In the genomic region with DNA sequence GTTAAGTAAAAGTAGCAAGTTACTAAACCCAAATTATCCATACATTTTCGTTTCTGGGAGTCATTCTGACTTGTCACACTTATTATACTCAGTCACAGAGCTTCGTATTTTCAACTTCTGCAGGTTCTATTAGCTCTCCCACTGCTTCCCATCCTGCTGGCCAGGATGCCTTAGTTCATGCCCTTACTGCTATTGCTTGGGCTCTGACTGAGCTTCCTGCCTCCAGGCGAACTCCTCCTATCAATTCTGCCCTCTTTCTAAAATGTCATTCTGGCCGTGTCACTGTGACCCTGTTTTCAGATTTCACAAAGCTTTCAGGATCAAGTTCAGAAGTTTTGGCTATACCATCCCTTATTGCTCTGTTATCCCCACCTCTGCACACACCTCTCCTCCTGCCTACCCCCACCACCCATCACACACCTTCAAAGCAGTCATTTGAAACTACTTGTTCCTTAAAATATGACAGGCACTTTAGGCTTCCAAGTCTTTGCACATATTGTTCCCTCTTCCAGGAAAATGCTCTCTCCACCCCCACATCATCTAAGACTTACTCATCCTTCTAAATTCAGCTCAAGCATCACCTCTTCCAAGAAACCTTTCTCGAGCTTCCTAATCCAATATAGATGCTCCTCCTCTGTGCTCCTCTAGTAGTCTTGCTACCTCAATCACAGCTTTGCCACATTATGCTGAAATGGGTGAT, we compare ENCODE assay signal across 27 cellular contexts.
DNase-seq lines count a peak whose midpoint lies in the region; ATAC-seq and TF ChIP-seq lines count a peak whose summit lies in the region.
"Had no signal": no experiment of that assay in that cellular context is flagged by ENCODE, and none has a peak within 500 bp of the region (broad histone marks: within the 10 kb centered on the region; RNA-seq: fewer than 3 reads in every experiment).

No MANE protein-coding gene starts in this region.

- intact Hi-C loops in esophagus muscularis mucosa (cut with DNase I): loop anchor here (10.0 kb wide), 1 partner anchor 174 kb away; no protein-coding TSS in a partner anchor

- TF ChIP-seq EP300 in esophagus muscularis mucosa (IDR thresholded peaks at IDR 0.05): peak; percentile 57

- H3K27ac ChIP-seq in HEK293 (ENCODE audit: extremely low read depth, low read depth, low read length) (no peak overlapping the region), esophagus muscularis mucosa (replicated peaks in 1 of 4) (no peak overlapping the region), lung (ENCODE audit: low read depth in 1 of 2, low read length in 1 of 2) (no peak overlapping the region)
- H3K27ac ChIP-seq: epithelial cell of prostate, parathyroid adenoma, SJCRH30, skin epidermis had no signal

- H3K36me3 ChIP-seq in HEK293 (ENCODE audit: control insufficient read depth in 2 of 2, insufficient read depth in 1 of 2, low read length in 2 of 2) (no peaks in the 10 kb centered on the region), esophagus muscularis mucosa (no peaks in the 10 kb centered on the region), lung (ENCODE audit: control insufficient read depth in 2 of 2, insufficient read depth in 2 of 2, low read length in 2 of 2) (no peaks in the 10 kb centered on the region)
- H3K36me3 ChIP-seq: adrenal gland, SJCRH30 had no signal

- H3K4me3 ChIP-seq in HEK293 (ENCODE audit: low read depth, low read length) (no peak overlapping the region), esophagus muscularis mucosa (no peak overlapping the region), lung (no peak overlapping the region)
- H3K4me3 ChIP-seq: adrenal gland, SJCRH30, skin epidermis had no signal

- peak; percentile 24 for ATAC-seq in lung (ENCODE audit: insufficient read depth, low FRiP score)
- ATAC-seq in HG03571 (IDR thresholded peaks at IDR 0.05; ENCODE audit: unreplicated experiment): no peak
- ATAC-seq: natural killer cell treated with Interleukin-12 subunit alpha and Interleukin-12 subunit beta and Interleukin-15 and Interleukin-18, amount 100 ng/mL, for 72 hours; Panc1; stimulated activated naive B cell treated with anti-CD40 and anti-IgM and Interleukin-4, amounts not matched to agents 10 μg/mL and 1 μg/mL and 100 μg/mL, for 72 hours; T-cell had no signal

- CTCF ChIA-PET in HEK293 (lab: Yijun Ruan, JAX): interaction anchor here (0.6 kb wide), 1 partner anchor 673 kb away, joined by 3 read pairs; no protein-coding TSS in a partner anchor

- H3K4me1 ChIP-seq in HEK293 (ENCODE audit: control insufficient read depth, insufficient read depth, low read length) (no peaks in the 10 kb centered on the region), esophagus muscularis mucosa (peaks cover 0 to 35% (median 21%) of the 10 kb centered on the region in 4 donors), lung (ENCODE audit: control insufficient read depth in 2 of 2, insufficient read depth in 2 of 2, low read length in 2 of 2) (peaks cover 0 to 2% of the 10 kb centered on the region in 2 donors)
- H3K4me1 ChIP-seq: adrenal gland, parathyroid adenoma, SJCRH30 had no signal

- H3K9me3 ChIP-seq in HEK293 (ENCODE audit: control insufficient read depth, insufficient read depth, low read depth, low read length) (no peaks in the 10 kb centered on the region), esophagus muscularis mucosa (no peaks in the 10 kb centered on the region), lung (ENCODE audit: control insufficient read depth in 2 of 2, insufficient read depth in 1 of 2, low read length in 1 of 2) (no peaks in the 10 kb centered on the region)
- H3K9me3 ChIP-seq: adrenal gland, SJCRH30 had no signal

- H3K27me3 ChIP-seq in esophagus muscularis mucosa (no peaks in the 10 kb centered on the region), lung (ENCODE audit: control insufficient read depth, insufficient read depth) (no peaks in the 10 kb centered on the region)
- H3K27me3 ChIP-seq: adrenal gland, SJCRH30 had no signal

- WGBS in esophagus muscularis mucosa: 60% methylated on average over 5 of the region's 5 CpGs
- WGBS in lung, 2 donors: 55 to 70% methylated on average over 5 of the region's 5 CpGs

- TF ChIP-seq POLR2A in esophagus muscularis mucosa (IDR thresholded peaks at IDR 0.05; ENCODE audit: low read depth): no peak

- POLR2A ChIA-PET in HEK293 (lab: Yijun Ruan, JAX): no interaction called here

- DNase-seq in esophagus muscularis mucosa (ENCODE audit: extremely low spot score) (no peak), lung (ENCODE audit: low spot score) (no peak), stromal cell of bone marrow (ENCODE audit: low read depth) (peak; percentile 8), AG20443 (ENCODE audit: low spot score) (no peak), NCI-H2107 (lab: John Stamatoyannopoulos, UW) (no peak), NCI-H524 treated with DMSO at 0.1 percent for 48 hours (lab: John Stamatoyannopoulos, UW) (no peak)
- DNase-seq: ACHN; activated CD4-positive, alpha-beta T cell treated with anti-CD3 and anti-CD28 coated beads for 1 hour; activated T-cell treated with anti-CD3 and anti-CD28 coated beads, Interleukin-2, amount 50 U/mL, for 24 hours; glutamatergic neuron; left cardiac atrium; midbrain; NCI-H1092; NCI-H510A treated with DMSO at 0.1 percent for 48 hours; NK-92 treated with Interleukin-12 subunit alpha and Interleukin-12 subunit beta, amount 100 ng/mL, for 24 hours; SJCRH30; stimulated activated CD4-positive, alpha-beta T cell treated with anti-CD3 and anti-CD28 coated beads, Interleukin-2, amount 100 ng/mL, for 24 hours; stimulated activated naive B cell treated with anti-CD40 and anti-IgM and Interleukin-4, amounts not matched to agents 10 μg/mL and 1 μg/mL and 100 μg/mL, for 72 hours; T-cell had no signal

- TF ChIP-seq CTCF in HEK293 (tag by site-specific recombination; IDR thresholded peaks at IDR 0.05): no peak
- no peak for TF ChIP-seq CTCF in esophagus muscularis mucosa (IDR thresholded peaks at IDR 0.05)
- TF ChIP-seq CTCF in lung (IDR thresholded peaks at IDR 0.05; ENCODE audit: control extremely low read depth, extremely low read depth): no peak

TF ChIP-seq in HEK293, 187 proteins besides CTCF, POLR2A, EP300 and RAD21:
- TF ChIP-seq ZFHX2 (tag by site-specific recombination; conservative IDR thresholded peaks at IDR 0.05) (peak; percentile 51), EGR2 (tag by site-specific recombination; IDR thresholded peaks at IDR 0.05; ENCODE audit: low read depth) (peak; percentile 59; the same call in 1 of the 2 replicates), ZNF2 (tag by site-specific recombination; IDR thresholded peaks at IDR 0.05) (no peak)
- TF ChIP-seq, protein P1, sequence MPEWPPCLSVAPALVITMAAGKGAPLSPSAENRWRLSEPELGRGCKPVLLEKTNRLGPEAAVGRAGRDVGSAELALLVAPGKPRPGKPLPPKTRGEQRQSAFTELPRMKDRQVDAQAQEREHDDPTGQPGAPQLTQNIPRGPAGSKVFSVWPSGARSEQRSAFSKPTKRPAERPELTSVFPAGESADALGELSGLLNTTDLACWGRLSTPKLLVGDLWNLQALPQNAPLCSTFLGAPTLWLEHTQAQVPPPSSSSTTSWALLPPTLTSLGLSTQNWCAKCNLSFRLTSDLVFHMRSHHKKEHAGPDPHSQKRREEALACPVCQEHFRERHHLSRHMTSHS (tag by site-specific recombination; IDR thresholded peaks at IDR 0.05): no peak
